Comparison of ENCODE assay signal across 1 cellular context in the genomic region with DNA sequence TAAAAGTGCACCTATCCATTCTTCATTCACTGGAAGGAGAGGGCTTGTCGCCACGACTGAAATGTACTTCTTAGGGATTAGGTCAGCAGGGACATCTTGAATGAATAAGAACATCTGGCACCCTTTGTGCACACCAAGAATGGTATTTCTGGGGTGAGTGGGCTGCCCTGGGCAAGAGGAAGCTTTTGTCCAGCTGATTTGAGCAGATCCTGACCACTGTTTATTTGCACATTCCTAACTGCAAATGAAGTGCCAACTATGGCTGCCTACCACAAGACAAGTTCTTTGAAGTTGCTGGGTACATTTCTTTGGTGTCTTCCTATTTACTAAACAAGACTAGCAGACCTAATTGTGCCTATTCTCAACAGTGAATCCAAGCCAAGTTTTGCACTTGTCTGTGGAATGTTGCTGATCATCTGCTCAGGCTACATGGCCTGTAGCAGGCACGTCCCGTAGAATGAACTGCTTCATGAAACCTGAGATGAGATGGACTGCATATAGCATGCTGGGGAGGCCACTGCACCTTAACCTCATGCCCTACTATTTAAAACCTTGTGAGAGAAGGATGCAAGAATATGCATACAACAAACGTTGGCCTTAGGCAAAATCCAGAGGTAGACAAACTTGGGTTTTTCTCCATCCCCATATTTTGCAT.
TF ChIP-seq lines count a peak whose summit lies in the region.

No MANE protein-coding gene starts in this region.

TF ChIP-seq in IMR-90, 13 proteins besides CTCF, POLR2A, EP300 and RAD21 (continued from another document):
- TF ChIP-seq, protein P1, sequence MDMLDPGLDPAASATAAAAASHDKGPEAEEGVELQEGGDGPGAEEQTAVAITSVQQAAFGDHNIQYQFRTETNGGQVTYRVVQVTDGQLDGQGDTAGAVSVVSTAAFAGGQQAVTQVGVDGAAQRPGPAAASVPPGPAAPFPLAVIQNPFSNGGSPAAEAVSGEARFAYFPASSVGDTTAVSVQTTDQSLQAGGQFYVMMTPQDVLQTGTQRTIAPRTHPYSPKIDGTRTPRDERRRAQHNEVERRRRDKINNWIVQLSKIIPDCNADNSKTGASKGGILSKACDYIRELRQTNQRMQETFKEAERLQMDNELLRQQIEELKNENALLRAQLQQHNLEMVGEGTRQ (IDR thresholded peaks at IDR 0.05; ENCODE audit: low read depth, low read length), result no peak
